Comparison of ENCODE assay signal across 21 cellular contexts in the genomic region with DNA sequence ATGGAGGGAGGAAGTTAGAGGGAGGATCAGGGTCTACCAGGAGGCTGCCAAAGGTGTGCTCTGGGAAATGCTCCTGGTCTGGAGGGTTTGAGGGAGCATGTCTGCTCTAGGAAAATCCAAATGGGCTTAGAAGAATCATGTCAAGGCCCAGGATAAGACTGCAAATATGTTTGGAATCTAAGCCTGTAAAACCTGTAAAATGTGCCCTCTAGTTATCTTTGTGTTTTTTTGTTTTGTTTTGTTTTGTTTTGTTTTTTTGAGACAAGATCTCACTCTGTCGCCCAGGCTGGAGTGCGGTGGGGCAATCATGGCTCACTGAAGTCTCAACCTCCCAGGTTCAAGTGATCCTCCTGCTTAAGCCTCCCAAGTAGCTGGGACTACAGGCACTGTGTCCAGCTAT.
"Had no signal": no experiment of that assay in that cellular context is flagged by ENCODE, and none has a peak within 500 bp of the region (broad histone marks: within the 10 kb centered on the region; RNA-seq: fewer than 3 reads in every experiment).

No MANE protein-coding gene starts in this region.

- ATAC-seq: naive thymus-derived CD4-positive, alpha-beta T cell; psoas muscle; right lobe of liver; stimulated activated memory B cell treated with anti-CD40 and anti-IgM and Interleukin-4, amounts not matched to agents 10 μg/mL and 1 μg/mL and 100 μg/mL, for 72 hours had no signal

- H3K27ac ChIP-seq: foreskin keratinocyte, neutrophil, psoas muscle, right lobe of liver, spleen, tibial artery, upper lobe of right lung, vagina had no signal

- H3K9me3 ChIP-seq: left ventricle myocardium inferior, neutrophil, psoas muscle, right lobe of liver, spleen, tibial artery, upper lobe of right lung, vagina had no signal

- H3K36me3 ChIP-seq: left ventricle myocardium inferior, neutrophil, right lobe of liver, spleen, tibial artery, upper lobe of right lung, vagina had no signal

- H3K4me1 ChIP-seq: psoas muscle, right lobe of liver had no signal

- H3K4me3 ChIP-seq: lung, psoas muscle, right lobe of liver, spleen, tibial artery, upper lobe of right lung, vagina had no signal

- H3K27me3 ChIP-seq: foreskin keratinocyte, right lobe of liver, tibial artery, vagina had no signal

- DNase-seq: effector CD4-positive, alpha-beta T cell; erythroblast; kidney; left cardiac atrium; left ventricle myocardium inferior; naive thymus-derived CD4-positive, alpha-beta T cell; nephron progenitor cell; psoas muscle; retina; right lobe of liver; spleen; stimulated activated CD4-positive, alpha-beta T cell treated with anti-CD3 and anti-CD28 coated beads, Interleukin-15, amount 100 ng/mL, for 24 hours; stimulated activated CD4-positive, alpha-beta T cell treated with anti-CD3 and anti-CD28 coated beads, Interleukin-1b, Interleukin-23, amount 100 ng/mL, for 48 hours; stimulated activated CD4-positive, alpha-beta T cell treated with anti-CD3 and anti-CD28 coated beads, Interleukin-4, amount 100 ng/mL, for 24 hours; tibial artery; upper lobe of right lung had no signal
